Comparison of ENCODE assay signal across 9 cellular contexts in the genomic region with DNA sequence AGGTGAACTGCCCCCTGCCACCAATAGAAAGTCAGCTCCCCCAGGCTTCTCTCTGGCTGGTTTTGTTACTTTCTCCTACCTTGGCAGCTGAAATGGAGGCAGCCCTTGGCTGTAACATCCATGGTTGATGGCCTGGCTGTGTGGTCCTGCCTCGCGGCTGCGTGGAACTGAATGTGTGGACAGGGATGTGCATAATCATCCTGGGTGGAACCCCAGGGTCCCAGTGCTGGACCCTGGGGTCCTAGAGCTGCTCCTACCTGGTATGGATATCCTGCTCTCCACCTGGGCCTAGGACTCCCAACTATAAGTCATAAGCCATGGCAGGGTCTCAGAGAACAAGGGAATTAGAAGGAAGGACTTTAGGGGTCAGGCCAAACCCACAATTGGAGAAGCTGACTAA.
DNase-seq lines count a peak whose midpoint lies in the region; ATAC-seq lines count a peak whose summit lies in the region.
"Had no signal": no experiment of that assay in that cellular context is flagged by ENCODE, and none has a peak within 500 bp of the region (broad histone marks: within the 10 kb centered on the region; RNA-seq: fewer than 3 reads in every experiment).

No MANE protein-coding gene starts in this region.

- DNase-seq in T-helper 2 cell treated with Interferon-gamma antibody and Interleukin-4, amounts not matched to agents 5 μg/mL and 100 μg/mL, for 36 hours (ENCODE audit: low spot score): no peak
- DNase-seq in T-helper 2 cell (no peak), retina (peak; percentile 40), SW 1271 (lab: John Stamatoyannopoulos, UW) (no peak), A172 (ENCODE audit: low spot score) (no peak)
- DNase-seq in activated naive CD8-positive, alpha-beta T cell treated with anti-CD3 and anti-CD28 coated beads for 36 hours: no peak

- H3K4me3 Mint-ChIP-seq in T-helper 2 cell treated with Interferon-gamma antibody and Interleukin-4, amounts not matched to agents 5 μg/mL and 100 μg/mL, for 36 hours: no peak overlapping the region
- no peak overlapping the region for H3K4me3 Mint-ChIP-seq in activated naive CD8-positive, alpha-beta T cell treated with anti-CD3 and anti-CD28 coated beads for 36 hours
- H3K4me3 Mint-ChIP-seq: neural crest cell had no signal

- ATAC-seq in HG03196 (IDR thresholded peaks at IDR 0.05; ENCODE audit: unreplicated experiment): peak; percentile 3
- no peak for ATAC-seq in GM19324 (IDR thresholded peaks at IDR 0.05; ENCODE audit: low FRiP score, unreplicated experiment)

- H3K4me1 Mint-ChIP-seq in T-helper 2 cell treated with Interferon-gamma antibody and Interleukin-4, amounts not matched to agents 5 μg/mL and 100 μg/mL, for 36 hours (ENCODE audit: low read depth): peaks cover 8% of the 10 kb centered on the region
- H3K4me1 Mint-ChIP-seq in activated naive CD8-positive, alpha-beta T cell treated with anti-CD3 and anti-CD28 coated beads for 36 hours: peaks cover 7% of the 10 kb centered on the region
- H3K4me1 Mint-ChIP-seq: neural crest cell had no signal

- no peaks in the 10 kb centered on the region for H3K36me3 Mint-ChIP-seq in T-helper 2 cell treated with Interferon-gamma antibody and Interleukin-4, amounts not matched to agents 5 μg/mL and 100 μg/mL, for 36 hours (ENCODE audit: low read depth)
- H3K36me3 Mint-ChIP-seq in activated naive CD8-positive, alpha-beta T cell treated with anti-CD3 and anti-CD28 coated beads for 36 hours: no peaks in the 10 kb centered on the region

- H3K27me3 Mint-ChIP-seq in T-helper 2 cell treated with Interferon-gamma antibody and Interleukin-4, amounts not matched to agents 5 μg/mL and 100 μg/mL, for 36 hours (ENCODE audit: low read depth): peaks cover 3% of the 10 kb centered on the region
- no peaks in the 10 kb centered on the region for H3K27me3 Mint-ChIP-seq in activated naive CD8-positive, alpha-beta T cell treated with anti-CD3 and anti-CD28 coated beads for 36 hours

- H3K27ac Mint-ChIP-seq in T-helper 2 cell treated with Interferon-gamma antibody and Interleukin-4, amounts not matched to agents 5 μg/mL and 100 μg/mL, for 36 hours: peak overlapping the region; percentile 67
- peak overlapping the region; percentile 51 for H3K27ac Mint-ChIP-seq in activated naive CD8-positive, alpha-beta T cell treated with anti-CD3 and anti-CD28 coated beads for 36 hours

- H3K9me3 Mint-ChIP-seq in T-helper 2 cell treated with Interferon-gamma antibody and Interleukin-4, amounts not matched to agents 5 μg/mL and 100 μg/mL, for 36 hours: no peaks in the 10 kb centered on the region
- H3K9me3 Mint-ChIP-seq in activated naive CD8-positive, alpha-beta T cell treated with anti-CD3 and anti-CD28 coated beads for 36 hours: no peaks in the 10 kb centered on the region
